In the genomic region with DNA sequence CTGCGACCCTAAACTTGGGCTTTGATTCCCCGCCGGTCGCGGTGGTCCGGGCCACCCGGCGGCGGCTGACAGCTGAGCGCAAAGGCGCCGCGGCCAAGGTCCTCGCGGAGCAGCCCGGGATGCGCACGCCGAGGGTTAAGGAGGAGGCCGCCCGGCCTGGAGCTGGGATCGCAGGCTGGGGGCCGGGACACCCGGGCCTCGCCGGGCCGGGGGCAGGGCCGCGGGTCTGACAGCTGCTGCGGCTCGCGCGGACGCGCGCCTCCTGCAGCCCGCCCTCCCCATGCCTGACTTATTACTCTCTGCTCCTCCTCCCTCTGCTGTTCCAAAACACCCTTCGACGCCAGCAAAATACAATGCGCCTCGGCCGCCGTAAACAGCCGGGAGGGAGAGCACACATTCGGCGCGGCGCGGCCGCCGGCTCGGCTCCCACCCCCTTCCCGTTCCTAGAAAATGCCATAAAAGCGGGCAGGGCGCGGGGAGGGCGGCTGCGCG, we compare ENCODE assay signal across 8 cellular contexts. TPM values are rescaled to one million over a fixed set of nuclear protein-coding genes. Genes with fewer than 3 reads are reported as not detected.
DNase-seq lines count a peak whose midpoint lies in the region; ATAC-seq lines count a peak whose summit lies in the region.

No MANE protein-coding gene starts in this region.

- DNase-seq in DMS53 treated with DMSO at 0.1 percent for 48 hours (lab: John Stamatoyannopoulos, UW; ENCODE audit: unreplicated experiment), result peak; percentile 19
- DNase-seq in NCI-H2227 (lab: John Stamatoyannopoulos, UW; ENCODE audit: unreplicated experiment), result peak; percentile 64
- DNase-seq in activated CD4-positive, alpha-beta T cell treated with anti-CD3 and anti-CD28 coated beads, Interleukin-2, amount 10 ng/mL, durations not matched to agents 7 days and 5 days, result peak; percentile 79
- peak; percentile 67 for DNase-seq in dermis blood vessel endothelial cell
- DNase-seq in left lobe of liver (ENCODE audit: low spot score), result peak; percentile 71
- DNase-seq in stimulated activated CD4-positive, alpha-beta T cell treated with anti-CD3 and anti-CD28 coated beads, Interleukin-2, amount 100 ng/mL, for 24 hours, result peak; percentile 66 to 71

- H3K27ac Mint-ChIP-seq in activated CD4-positive, alpha-beta T cell treated with anti-CD3 and anti-CD28 coated beads, Interleukin-2, amount 10 ng/mL, durations not matched to agents 7 days and 5 days, result peak overlapping the region; percentile 96

- H3K4me1 Mint-ChIP-seq in activated CD4-positive, alpha-beta T cell treated with anti-CD3 and anti-CD28 coated beads, Interleukin-2, amount 10 ng/mL, durations not matched to agents 7 days and 5 days, result peaks cover 33% of the 10 kb centered on the region

- H3K9me3 Mint-ChIP-seq in activated CD4-positive, alpha-beta T cell treated with anti-CD3 and anti-CD28 coated beads, Interleukin-2, amount 10 ng/mL, durations not matched to agents 7 days and 5 days, result no peaks in the 10 kb centered on the region

- ATAC-seq in HG02571 (IDR thresholded peaks at IDR 0.05; ENCODE audit: unreplicated experiment) (peak; percentile 40), left lobe of liver (peak; percentile 74), GM21381 (IDR thresholded peaks at IDR 0.05; ENCODE audit: unreplicated experiment) (no peak)

- H3K4me3 Mint-ChIP-seq in activated CD4-positive, alpha-beta T cell treated with anti-CD3 and anti-CD28 coated beads, Interleukin-2, amount 10 ng/mL, durations not matched to agents 7 days and 5 days, result peak overlapping the region; percentile 78

- POLR2A ChIA-PET in activated CD4-positive, alpha-beta T cell treated with anti-CD3 and anti-CD28 coated beads, Interleukin-2, amount 10 ng/mL, durations not matched to agents 7 days and 5 days (lab: Charles Lee), result no interaction called here

- H3K36me3 Mint-ChIP-seq in activated CD4-positive, alpha-beta T cell treated with anti-CD3 and anti-CD28 coated beads, Interleukin-2, amount 10 ng/mL, durations not matched to agents 7 days and 5 days (ENCODE audit: low read depth), result peaks cover 19% of the 10 kb centered on the region

- CTCF ChIA-PET in activated CD4-positive, alpha-beta T cell treated with anti-CD3 and anti-CD28 coated beads, Interleukin-2, amount 10 ng/mL, durations not matched to agents 7 days and 5 days (lab: Charles Lee), result interaction anchor here (0.6 to 2.0 kb wide), 16 partner anchors 10 to 225 kb away, joined by 3 to 11 read pairs (median 3); no protein-coding TSS in a partner anchor

- peaks cover 14% of the 10 kb centered on the region for H3K27me3 Mint-ChIP-seq in activated CD4-positive, alpha-beta T cell treated with anti-CD3 and anti-CD28 coated beads, Interleukin-2, amount 10 ng/mL, durations not matched to agents 7 days and 5 days

RNA-seq across cellular contexts. Expression of a gene that starts 0.7 kb away (rescaled TPM):
- 10 to 100 TPM; 59.4 to 61.6 TPM for total RNA-seq in activated CD4-positive, alpha-beta T cell treated with anti-CD3 and anti-CD28 coated beads, Interleukin-2, amount 10 ng/mL, durations not matched to agents 7 days and 5 days
- total RNA-seq in dermis blood vessel endothelial cell (1.2 and 1.3 TPM in 2 replicates), left lobe of liver (3.1 TPM)

Comparison
In these comparisons a context has a peak if more than half of its experiments do, and no peak if none do; other contexts are left out.
1. DNase-seq: peak in every context shown above with its lines; median percentile 79 in activated CD4-positive, alpha-beta T cell treated with anti-CD3 and anti-CD28 coated beads, Interleukin-2, amount 10 ng/mL, durations not matched to agents 7 days and 5 days; 71 in left lobe of liver; 68 in stimulated activated CD4-positive, alpha-beta T cell treated with anti-CD3 and anti-CD28 coated beads, Interleukin-2, amount 100 ng/mL, for 24 hours; 67 in dermis blood vessel endothelial cell; 64 in NCI-H2227; 19 in DMS53 treated with DMSO at 0.1 percent for 48 hours.
2. RNA of a gene that starts 0.7 kb away (total RNA-seq): 59.4 to 61.6 TPM in activated CD4-positive, alpha-beta T cell treated with anti-CD3 and anti-CD28 coated beads, Interleukin-2, amount 10 ng/mL, durations not matched to agents 7 days and 5 days; 3.1 TPM in left lobe of liver (single experiment) and 1.2 to 1.3 TPM in dermis blood vessel endothelial cell; every median in the first group is over 10 times any median in the second.